In the genomic region with DNA sequence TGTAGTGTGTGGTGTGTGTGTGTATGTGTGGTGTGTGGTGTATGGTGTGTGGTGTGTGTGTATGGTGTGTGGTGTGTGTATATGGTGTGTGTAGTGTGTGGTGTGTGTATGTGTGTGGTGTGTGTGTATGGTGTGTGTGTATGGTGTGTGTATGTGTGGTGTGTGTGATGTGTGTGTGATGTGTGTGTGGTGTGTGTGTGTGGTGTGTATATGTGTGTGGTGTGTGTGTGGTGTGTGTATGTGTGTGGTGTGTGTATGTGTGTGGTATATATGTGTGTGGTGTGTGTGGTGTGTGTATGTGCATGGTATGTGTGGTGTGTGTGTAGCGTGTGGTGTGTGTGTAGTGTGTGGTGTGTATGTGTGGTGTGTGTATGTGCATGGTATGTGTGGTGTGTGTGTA, we compare ENCODE assay signal across 26 cellular contexts. TPM values are rescaled to one million over a fixed set of nuclear protein-coding genes. Genes with fewer than 3 reads are reported as not detected.
A peak's percentile ranks its signal among the peaks of the same experiment; 100 is the strongest.
DNase-seq lines count a peak whose midpoint lies in the region; ATAC-seq, FAIRE-seq and TF ChIP-seq lines count a peak whose summit lies in the region.
"Had no signal": no experiment of that assay in that cellular context is flagged by ENCODE, and none has a peak within 500 bp of the region (broad histone marks: within the 10 kb centered on the region; RNA-seq: fewer than 3 reads in every experiment).

No MANE protein-coding gene starts in this region.

- TF ChIP-seq RAD21 in K562 (CRISPR knock-in tag; conservative IDR thresholded peaks at IDR 0.05 in 1 of 2, IDR thresholded peaks at IDR 0.05 in 1 of 2): no peak

- H3K27me3 ChIP-seq in K562 (ENCODE audit: control insufficient read depth in 2 of 2, insufficient read depth in 2 of 2, low read length in 2 of 2): peaks cover 2 to 34% of the 10 kb centered on the region in 2 experiments; a peak in 4 of 5 replicates
- H3K27me3 ChIP-seq: testis had no signal

- H3K36me3 ChIP-seq in K562 (ENCODE audit: control insufficient read depth, insufficient read depth, low read length): no peaks in the 10 kb centered on the region
- H3K36me3 ChIP-seq: right atrium auricular region, spleen had no signal

- no peaks in the 10 kb centered on the region for H3K9me1 ChIP-seq in K562 (ENCODE audit: control insufficient read depth, insufficient read depth, low read length)

- peaks cover 18% of the 10 kb centered on the region for H3K27me3 Mint-ChIP-seq in Calu3 (ENCODE audit: unreplicated experiment)
- H3K27me3 Mint-ChIP-seq in nephron (ENCODE audit: low read depth): peaks cover 61% of the 10 kb centered on the region

- no peak for TF ChIP-seq CTCF in Calu3 (IDR thresholded peaks at IDR 0.05; ENCODE audit: unreplicated experiment)
- no peak for TF ChIP-seq CTCF in K562 (IDR thresholded peaks at IDR 0.05 in 2 of 3, conservative IDR thresholded peaks at IDR 0.05 in 1 of 3; ENCODE audit: insufficient read depth in 2 of 3, low read depth in 1 of 3, low read length in 3 of 3)
- TF ChIP-seq CTCF in nephron (IDR thresholded peaks at IDR 0.05; ENCODE audit: unreplicated experiment in 3 of 3): no peak

- H3K79me2 ChIP-seq in K562 (ENCODE audit: control insufficient read depth, insufficient read depth, low read length): no peaks in the 10 kb centered on the region

- no peaks in the 10 kb centered on the region for H3K9me3 ChIP-seq in K562 (replicated peaks; ENCODE audit: control insufficient read depth, insufficient read depth, low read depth, low read length)
- H3K9me3 ChIP-seq: right atrium auricular region, spleen, testis had no signal

- ATAC-seq in K562 (no peak), HG03039 (IDR thresholded peaks at IDR 0.05; ENCODE audit: unreplicated experiment) (no peak)

- BruUV-seq in Calu3 (replicated peaks; lab: Mats Ljungman, UMichigan): no TSS peak
- BruUV-seq in K562 (replicated peaks; lab: Mats Ljungman, UMichigan): no TSS peak

- FAIRE-seq in H54 (lab: Jason Lieb, UNC) (peak; percentile 50), K562 (lab: Jason Lieb, UNC) (peak; percentile 86)

- no peaks in the 10 kb centered on the region; a peak in 1 of 5 replicates for H3K4me1 ChIP-seq in K562 (replicated peaks in 1 of 2; ENCODE audit: control insufficient read depth in 2 of 2, insufficient read depth in 2 of 2, low read length in 2 of 2)

- DNase-seq in Calu3 (no peak), H54 (ENCODE audit: insufficient read length, low spot score) (no peak), K562 (ENCODE audit: extremely low read depth in 1 of 4, low spot score in 3 of 4) (no peak), NCI-H1092 (lab: John Stamatoyannopoulos, UW) (no peak), KG1 (lab: John Stamatoyannopoulos, UW) (no peak)
- DNase-seq: activated B cell treated with CpG ODN at 0.5 μM for 24 hours; activated CD4-positive, alpha-beta T cell treated with anti-CD3 and anti-CD28 coated beads, Interleukin-2, amount 50 U/mL, for 48 hours; activated CD8-positive, alpha-beta memory T cell treated with anti-CD3 and anti-CD28 coated beads, Interleukin-2, amount 50 U/mL, for 4 hours; anterior cingulate cortex; DMS153; hypothalamus; Kasumi-1; NCI-H1417 treated with DMSO at 0.1 percent for 48 hours; NCI-H2029 treated with DMSO at 0.1 percent for 48 hours; NCI-H526; NK-92 treated with Interleukin-12 subunit alpha and Interleukin-12 subunit beta, amount 100 ng/mL, for 24 hours; spleen; stimulated activated CD4-positive, alpha-beta T cell treated with anti-CD3 and anti-CD28 coated beads, Interleukin-2, amount 100 ng/mL, for 24 hours; T-helper 1 cell; testis had no signal

- H3K9ac ChIP-seq in K562 (ENCODE audit: insufficient read depth in 1 of 2, low read depth in 2 of 2, low read length in 2 of 2): no peak overlapping the region

- TF ChIP-seq POLR2A in H54 (IDR thresholded peaks at IDR 0.05; ENCODE audit: low read depth, low read length) (no peak), K562 (conservative IDR thresholded peaks at IDR 0.05) (no peak)

- H4K20me1 ChIP-seq in K562 (replicated peaks; ENCODE audit: control insufficient read depth, insufficient read depth, low read length): no peaks in the 10 kb centered on the region

- no peak overlapping the region for H3K4me2 ChIP-seq in K562 (ENCODE audit: insufficient read depth, low read length)

- H3K4me3 Mint-ChIP-seq in Calu3 (ENCODE audit: low read depth, unreplicated experiment) (peak overlapping the region; percentile 38), nephron (peak overlapping the region in 2 of 3 experiments; percentile 23 to 33)
- H3K4me3 Mint-ChIP-seq: activated B cell treated with CpG ODN at 0.5 μM for 24 hours; activated naive CD4-positive, alpha-beta T cell treated with anti-CD3 and anti-CD28 coated beads, Interleukin-2, amount 50 U/mL, for 24 hours; stimulated activated naive CD8-positive, alpha-beta T cell treated with anti-CD3 and anti-CD28 coated beads, Interleukin-15, Interleukin-2, amounts not matched to agents 100 ng/mL and 50 ng/mL, for 24 hours had no signal

- H2AFZ ChIP-seq in K562 (ENCODE audit: low read depth, low read length): no peak overlapping the region

- no peak overlapping the region for H3K27ac Mint-ChIP-seq in Calu3 (ENCODE audit: unreplicated experiment)
- peak overlapping the region in 2 of 3 experiments; percentile 1 to 75 for H3K27ac Mint-ChIP-seq in nephron
- H3K27ac Mint-ChIP-seq: activated B cell treated with CpG ODN at 0.5 μM for 24 hours; activated naive CD4-positive, alpha-beta T cell treated with anti-CD3 and anti-CD28 coated beads, Interleukin-2, amount 50 U/mL, for 24 hours; stimulated activated naive CD8-positive, alpha-beta T cell treated with anti-CD3 and anti-CD28 coated beads, Interleukin-15, Interleukin-2, amounts not matched to agents 100 ng/mL and 50 ng/mL, for 24 hours had no signal

- TF ChIP-seq EP300 in K562 (IDR thresholded peaks at IDR 0.05; ENCODE audit: low read length): no peak

- H3K9me3 Mint-ChIP-seq in Calu3 (ENCODE audit: low read depth, unreplicated experiment) (no peaks in the 10 kb centered on the region), nephron (no peaks in the 10 kb centered on the region)
- H3K9me3 Mint-ChIP-seq: activated B cell treated with CpG ODN at 0.5 μM for 24 hours; activated naive CD4-positive, alpha-beta T cell treated with anti-CD3 and anti-CD28 coated beads, Interleukin-2, amount 50 U/mL, for 24 hours; stimulated activated naive CD8-positive, alpha-beta T cell treated with anti-CD3 and anti-CD28 coated beads, Interleukin-15, Interleukin-2, amounts not matched to agents 100 ng/mL and 50 ng/mL, for 24 hours had no signal

- POLR2A ChIA-PET in K562 (lab: Yijun Ruan, JAX): interaction anchor here (0.6 kb wide), 1 partner anchor 270 kb away, joined by 3 read pairs; no protein-coding TSS in a partner anchor

- WGBS in K562 (ENCODE audit: insufficient coverage, low coverage, missing lambda C conversion rate): no CpG with 5 or more reads among the region's 1 CpG

- intact Hi-C loops in Calu3 (cut with micrococcal nuclease; ENCODE audit: unreplicated experiment) (no loop called here), K562 (cut with micrococcal nuclease) (no loop called here)

- H3K36me3 Mint-ChIP-seq in Calu3 (ENCODE audit: insufficient read depth, unreplicated experiment) (peaks cover 10% of the 10 kb centered on the region), nephron (ENCODE audit: low read depth) (peaks cover 5% of the 10 kb centered on the region)
- H3K36me3 Mint-ChIP-seq: activated naive CD4-positive, alpha-beta T cell treated with anti-CD3 and anti-CD28 coated beads, Interleukin-2, amount 50 U/mL, for 24 hours had no signal

- no peak overlapping the region; the same call in 2 of the 3 replicates for H3K27ac ChIP-seq in K562 (ENCODE audit: extremely low read depth, low read depth, low read length)
- H3K27ac ChIP-seq: right atrium auricular region, spleen, testis had no signal

- H3K4me1 Mint-ChIP-seq in Calu3 (ENCODE audit: low read depth, unreplicated experiment) (peaks cover 40% of the 10 kb centered on the region), nephron (peaks cover 5% of the 10 kb centered on the region)

- no peak overlapping the region for H3K4me3 ChIP-seq in K562
- H3K4me3 ChIP-seq: right atrium auricular region, spleen, testis had no signal

- CTCF ChIA-PET in Calu3 (lab: Charles Lee) (no interaction called here), K562 (lab: Yijun Ruan, JAX; ENCODE audit: low intra/inter-chr PET ratio) (no interaction called here)

- in situ Hi-C loops in K562 (cut with MboI): no loop called here

TF ChIP-seq in K562, 482 proteins besides CTCF, POLR2A, EP300 and RAD21:
- TF ChIP-seq ZNF778 (CRISPR knock-in tag; IDR thresholded peaks at IDR 0.05) (no peak), ZNF740 (CRISPR knock-in tag; IDR thresholded peaks at IDR 0.05) (no peak), ZNF740 (tag; IDR thresholded peaks at IDR 0.05) (no peak), MTA3 (IDR thresholded peaks at IDR 0.05; ENCODE audit: borderline replicate concordance) (no peak), NR2C1 (IDR thresholded peaks at IDR 0.05) (no peak), NR2C1 (tag; IDR thresholded peaks at IDR 0.05) (no peak), NFRKB (IDR thresholded peaks at IDR 0.05; ENCODE audit: low read depth) (no peak)

RNA-seq across cellular contexts. Expression of gene ATP12A, which starts 1.7 kb away (rescaled TPM):
- total RNA-seq in Calu3 (2022) (0.15 and 0.40 TPM in 2 replicates), K562 (2014; rRNA removed) (not detected in 2 replicates), K562 (2014; rRNA removed; fragmentation: Illumina TruSeq; extraction: Trizol) (not detected in 2 replicates), K562 (2015; rRNA removed; fragmentation: Illumina TruSeq; extraction: Trizol) (not detected in 2 replicates), K562 (2021) (not detected in 2 replicates)
- not detected in 2 replicates for total RNA-seq in K562 (2011; cell fraction: chromatin; rRNA removed; ENCODE audit: low replicate concordance)
- not detected in 2 replicates for total RNA-seq in K562 (2011; cell fraction: nucleolus; rRNA removed)
- not detected in 2 replicates for total RNA-seq in K562 (2011; cell fraction: nucleoplasm; rRNA removed)
- polyA plus RNA-seq in K562 (2011; rRNA removed) (not detected in 2 replicates), K562 (2014; fragmentation: Illumina TruSeq; extraction: Trizol) (not detected in 2 replicates), K562 (2014; fragmentation: Nextera tagmentation; extraction: Ambion mirVana) (not detected), K562 (2014; rRNA removed) (not detected in 2 replicates)
- not detected in 2 replicates for polyA plus RNA-seq in K562 (2011; cell fraction: cytosol; rRNA removed)
- polyA plus RNA-seq in K562 (2011; cell fraction: nucleus; rRNA removed): not detected in 2 replicates
- polyA plus RNA-seq in K562 (2012): not detected in 2 replicates
- polyA minus RNA-seq in K562 (2011; rRNA and poly(A)+ RNA removed): not detected in 2 replicates
- polyA minus RNA-seq in K562 (2011; cell fraction: cytosol; rRNA and poly(A)+ RNA removed): not detected in 2 replicates
- not detected in 2 replicates for polyA minus RNA-seq in K562 (2011; cell fraction: nucleus; rRNA and poly(A)+ RNA removed)
- total RNA-seq: activated B cell treated with CpG ODN at 0.5 μM for 24 hours, right atrium auricular region, spleen had no signal
- polyA plus RNA-seq: BJ, spleen had no signal
